ENCODE assay signal across 35 cellular contexts in the genomic region with DNA sequence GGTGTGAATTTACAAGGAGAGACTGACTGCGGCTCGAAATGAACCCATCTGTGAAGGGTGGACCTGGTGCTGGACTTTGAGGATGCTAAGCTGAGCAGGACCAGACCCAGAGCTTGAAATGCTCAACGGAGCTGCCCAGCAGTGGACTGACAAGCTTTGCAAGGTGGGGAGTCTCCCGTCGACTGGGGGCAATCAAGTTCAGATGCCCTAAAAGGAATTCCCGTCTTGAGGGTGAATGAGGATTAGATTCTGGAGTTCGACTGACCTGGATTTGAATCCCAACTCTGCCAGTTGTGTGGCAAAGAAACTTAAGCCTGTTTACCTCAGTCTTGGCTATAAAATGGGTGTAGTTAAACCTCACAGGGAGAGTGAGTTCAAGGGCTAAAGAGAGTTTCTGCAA.
"Had no signal": no experiment of that assay in that cellular context is flagged by ENCODE, and none has a peak within 500 bp of the region (broad histone marks: within the 10 kb centered on the region; RNA-seq: fewer than 3 reads in every experiment).

No MANE protein-coding gene starts in this region.

- H3K9me3 ChIP-seq: MG63 had no signal

- DNase-seq: Kasumi-1, MG63, MM.1S, MV-4-11, NCI-H1048, NCI-H1092, NCI-H1092 treated with DMSO at 0.1 percent for 48 hours, NCI-H1105, NCI-H1105 treated with DMSO at 0.1 percent for 48 hours, NCI-H1417, NCI-H1417 treated with DMSO at 0.1 percent for 48 hours, NCI-H1436, NCI-H1436 treated with DMSO at 0.1 percent for 48 hours, NCI-H146, NCI-H1694, NCI-H1694 treated with DMSO at 0.1 percent for 48 hours, NCI-H187, NCI-H187 treated with DMSO at 0.1 percent for 48 hours, NCI-H1930, NCI-H2029, NCI-H2029 treated with DMSO at 0.1 percent for 48 hours, NCI-H2081, NCI-H2081 treated with DMSO at 0.1 percent for 48 hours, NCI-H2107, NCI-H2171, NCI-H2171 treated with DMSO at 0.1 percent for 48 hours, NCI-H2227 treated with DMSO at 0.1 percent for 48 hours, NCI-H226, NCI-H345, NCI-H446, NCI-H446 treated with DMSO at 0.1 percent for 48 hours, NCI-H510A, NCI-H510A treated with DMSO at 0.1 percent for 48 hours, NCI-H524, NCI-H524 treated with DMSO at 0.1 percent for 48 hours had no signal

- H3K36me3 ChIP-seq: MG63 had no signal

- H3K4me3 ChIP-seq: MG63 had no signal
